In the genomic region with DNA sequence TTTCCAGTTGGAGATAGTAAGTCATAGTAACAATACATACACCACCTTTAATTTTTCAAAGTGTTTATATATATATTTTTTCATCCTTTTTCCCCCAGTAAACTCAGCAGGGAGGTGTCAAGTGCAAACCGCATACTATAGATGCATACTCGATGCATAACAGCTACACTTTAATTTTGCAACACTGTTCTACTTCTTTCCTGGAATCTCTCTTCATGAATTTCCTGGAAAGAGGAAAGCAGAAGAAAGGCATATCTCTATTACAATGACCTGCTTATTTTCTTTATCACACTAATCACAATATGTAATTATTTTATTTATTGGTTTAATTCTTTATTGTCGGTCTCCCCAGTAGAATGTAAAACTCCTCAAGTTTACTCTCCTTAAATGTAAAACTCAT, we compare ENCODE assay signal across 24 cellular contexts.
"Had no signal": no experiment of that assay in that cellular context is flagged by ENCODE, and none has a peak within 500 bp of the region (broad histone marks: within the 10 kb centered on the region; RNA-seq: fewer than 3 reads in every experiment).

No MANE protein-coding gene starts in this region.

- DNase-seq: activated CD4-positive, alpha-beta T cell treated with anti-CD3 and anti-CD28 coated beads, Interleukin-2, amount 10 ng/mL, durations not matched to agents 24 days and 14 days; activated CD4-positive, alpha-beta T cell treated with anti-CD3 and anti-CD28 coated beads, Interleukin-2, amount 50 U/mL, for 4 hours; activated CD8-positive, alpha-beta T cell treated with anti-CD3 and anti-CD28 coated beads for 36 hours; activated gamma-delta T cell; activated naive CD4-positive, alpha-beta T cell treated with Interleukin-2 at 50 U/mL for 16 hours; activated naive CD8-positive, alpha-beta T cell treated with anti-CD3 and anti-CD28 coated beads, Interleukin-2, amount 10 ng/mL, durations not matched to agents 7 days and 5 days; activated T-cell treated with anti-CD3 and anti-CD28 coated beads, Interleukin-2, amount 50 U/mL, for 1 hour; amygdala; MM.1S; NCI-H1092 treated with DMSO at 0.1 percent for 48 hours; NCI-H1417; NCI-H146; NCI-H187; NCI-H2029 treated with DMSO at 0.1 percent for 48 hours; NCI-H2107; NCI-H2171; NCI-H510A; NCI-H526; NCI-H748 treated with DMSO at 0.1 percent for 48 hours; SHP77 treated with DMSO at 0.1 percent for 48 hours; SK-N-SH had no signal

- H3K27me3 ChIP-seq: ascending aorta, SJSA1 had no signal

- H3K9me3 ChIP-seq: ascending aorta, SJSA1, SK-N-SH had no signal

- H3K4me3 ChIP-seq: ascending aorta, coronary artery, SJSA1 had no signal

- H3K4me1 ChIP-seq: ascending aorta had no signal

- H3K36me3 ChIP-seq: ascending aorta, SJSA1 had no signal
